In genomic region chr4:80336582-80336981, GRCh38 we compare ENCODE assay signal across 8 cellular contexts. TPM values are rescaled to one million over a fixed set of nuclear protein-coding genes. Genes with fewer than 3 reads are reported as not detected.
DNase-seq lines count a peak whose midpoint lies in the region; ATAC-seq and TF ChIP-seq lines count a peak whose summit lies in the region.

No MANE protein-coding gene starts in this region.

- peak overlapping the region; percentile 75 for H3K4me3 Mint-ChIP-seq in activated CD8-positive, alpha-beta T cell treated with anti-CD3 and anti-CD28 coated beads for 36 hours
- H3K4me3 Mint-ChIP-seq in activated CD8-positive, alpha-beta T cell treated with anti-CD3 and anti-CD28 coated beads, Interleukin-2, amount 10 ng/mL, durations not matched to agents 7 days and 5 days: no peak overlapping the region

- H3K9me3 Mint-ChIP-seq in activated CD8-positive, alpha-beta T cell treated with anti-CD3 and anti-CD28 coated beads for 36 hours: no peaks in the 10 kb centered on the region
- no peaks in the 10 kb centered on the region for H3K9me3 Mint-ChIP-seq in activated CD8-positive, alpha-beta T cell treated with anti-CD3 and anti-CD28 coated beads, Interleukin-2, amount 10 ng/mL, durations not matched to agents 7 days and 5 days (ENCODE audit: insufficient read depth)

- peaks cover 8% of the 10 kb centered on the region for H3K4me1 Mint-ChIP-seq in activated CD8-positive, alpha-beta T cell treated with anti-CD3 and anti-CD28 coated beads for 36 hours (ENCODE audit: low read depth)
- peaks cover 10% of the 10 kb centered on the region for H3K4me1 Mint-ChIP-seq in activated CD8-positive, alpha-beta T cell treated with anti-CD3 and anti-CD28 coated beads, Interleukin-2, amount 10 ng/mL, durations not matched to agents 7 days and 5 days (ENCODE audit: low read depth)

- CTCF ChIA-PET in activated CD8-positive, alpha-beta T cell treated with anti-CD3 and anti-CD28 coated beads for 36 hours (lab: Charles Lee): no interaction called here
- CTCF ChIA-PET in activated CD8-positive, alpha-beta T cell treated with anti-CD3 and anti-CD28 coated beads, Interleukin-2, amount 10 ng/mL, durations not matched to agents 7 days and 5 days (lab: Charles Lee): no interaction called here

- no peak for ATAC-seq in activated CD8-positive, alpha-beta T cell treated with anti-CD3 and anti-CD28 coated beads for 36 hours
- ATAC-seq in activated CD8-positive, alpha-beta T cell treated with anti-CD3 and anti-CD28 coated beads, Interleukin-2, amount 10 ng/mL, durations not matched to agents 7 days and 5 days: no peak
- ATAC-seq in omental fat pad (ENCODE audit: low FRiP score): no peak

- H3K27me3 Mint-ChIP-seq in activated CD8-positive, alpha-beta T cell treated with anti-CD3 and anti-CD28 coated beads for 36 hours: peaks cover 14% of the 10 kb centered on the region
- peaks cover 18% of the 10 kb centered on the region for H3K27me3 Mint-ChIP-seq in activated CD8-positive, alpha-beta T cell treated with anti-CD3 and anti-CD28 coated beads, Interleukin-2, amount 10 ng/mL, durations not matched to agents 7 days and 5 days (ENCODE audit: low read depth)

- TF ChIP-seq CTCF in activated CD8-positive, alpha-beta T cell treated with anti-CD3 and anti-CD28 coated beads for 36 hours (IDR thresholded peaks at IDR 0.05): no peak
- no peak for TF ChIP-seq CTCF in omental fat pad (IDR thresholded peaks at IDR 0.05)

- DNase-seq in activated CD8-positive, alpha-beta T cell treated with anti-CD3 and anti-CD28 coated beads for 36 hours: no peak
- DNase-seq in activated CD8-positive, alpha-beta T cell treated with anti-CD3 and anti-CD28 coated beads, Interleukin-2, amount 10 ng/mL, durations not matched to agents 7 days and 5 days: no peak
- DNase-seq in NCI-H69 (lab: John Stamatoyannopoulos, UW) (peak; percentile 75), dedifferentiated amniotic fluid mesenchymal stem cell (ENCODE audit: extremely low spot score) (peak; percentile 24), medulla oblongata (ENCODE audit: extremely low spot score) (peak; percentile 21), omental fat pad (ENCODE audit: low spot score) (no peak), amniotic stem cell (lab: John Stamatoyannopoulos, UW) (no peak), mesenteric fat pad (ENCODE audit: low spot score) (no peak)

- H3K27ac Mint-ChIP-seq in activated CD8-positive, alpha-beta T cell treated with anti-CD3 and anti-CD28 coated beads for 36 hours: no peak overlapping the region
- no peak overlapping the region for H3K27ac Mint-ChIP-seq in activated CD8-positive, alpha-beta T cell treated with anti-CD3 and anti-CD28 coated beads, Interleukin-2, amount 10 ng/mL, durations not matched to agents 7 days and 5 days

- POLR2A ChIA-PET in activated CD8-positive, alpha-beta T cell treated with anti-CD3 and anti-CD28 coated beads for 36 hours (lab: Charles Lee): no interaction called here
- POLR2A ChIA-PET in activated CD8-positive, alpha-beta T cell treated with anti-CD3 and anti-CD28 coated beads, Interleukin-2, amount 10 ng/mL, durations not matched to agents 7 days and 5 days (lab: Charles Lee): no interaction called here

- H3K36me3 Mint-ChIP-seq in activated CD8-positive, alpha-beta T cell treated with anti-CD3 and anti-CD28 coated beads for 36 hours (ENCODE audit: low read depth): no peaks in the 10 kb centered on the region
- no peaks in the 10 kb centered on the region for H3K36me3 Mint-ChIP-seq in activated CD8-positive, alpha-beta T cell treated with anti-CD3 and anti-CD28 coated beads, Interleukin-2, amount 10 ng/mL, durations not matched to agents 7 days and 5 days (ENCODE audit: low read depth)

- intact Hi-C loops in activated CD8-positive, alpha-beta T cell treated with anti-CD3 and anti-CD28 coated beads for 36 hours (cut with micrococcal nuclease): no loop called here

RNA-seq across cellular contexts. Expression of gene CFAP299, which starts 1.1 kb away (rescaled TPM):
- not detected for total RNA-seq in activated CD8-positive, alpha-beta T cell treated with anti-CD3 and anti-CD28 coated beads for 36 hours
- not detected for total RNA-seq in activated CD8-positive, alpha-beta T cell treated with anti-CD3 and anti-CD28 coated beads, Interleukin-2, amount 10 ng/mL, durations not matched to agents 7 days and 5 days
- total RNA-seq in omental fat pad (under 1 TPM in 1 of 4 donors, not detected in 3; 0.79 TPM), mesenteric fat pad (not detected)

Comparison
In these comparisons a context has a peak if more than half of its experiments do, and no peak if none do; other contexts are left out.
1. DNase-seq: peak in NCI-H69 (single experiment), dedifferentiated amniotic fluid mesenchymal stem cell (single experiment) and medulla oblongata (single experiment); none in activated CD8-positive, alpha-beta T cell treated with anti-CD3 and anti-CD28 coated beads for 36 hours (single experiment), activated CD8-positive, alpha-beta T cell treated with anti-CD3 and anti-CD28 coated beads, Interleukin-2, amount 10 ng/mL, durations not matched to agents 7 days and 5 days (single experiment), omental fat pad (single experiment), amniotic stem cell (single experiment) and mesenteric fat pad (single experiment).